In genomic region chr4:72084587-72085011, GRCh38 we compare ENCODE assay signal across 12 cellular contexts. TPM values are rescaled to one million over a fixed set of nuclear protein-coding genes. Genes with fewer than 3 reads are reported as not detected.
DNase-seq lines count a peak whose midpoint lies in the region; ATAC-seq and TF ChIP-seq lines count a peak whose summit lies in the region.
"Had no signal": no experiment of that assay in that cellular context is flagged by ENCODE, and none has a peak within 500 bp of the region (broad histone marks: within the 10 kb centered on the region; RNA-seq: fewer than 3 reads in every experiment).

No MANE protein-coding gene starts in this region.

- no peaks in the 10 kb centered on the region for H3K27me3 ChIP-seq in ovary
- H3K27me3 ChIP-seq: neutrophil had no signal

- intact Hi-C loops in ovary (cut with DNase I) = no loop called here

- 5 to 20% (median 8%) methylated on average over 3 of the region's 3 CpGs for WGBS in ovary, 3 donors

- no peak for TF ChIP-seq CTCF in ovary (IDR thresholded peaks at IDR 0.05)

- TF ChIP-seq POLR2A in ovary (IDR thresholded peaks at IDR 0.05) = no peak

- peak; percentile 61 for DNase-seq in DMS53 (lab: John Stamatoyannopoulos, UW)
- DNase-seq in RPMI7951 (ENCODE audit: low read depth) = peak; percentile 5
- DNase-seq in dedifferentiated amniotic fluid mesenchymal stem cell (ENCODE audit: extremely low spot score) = no peak
- no peak for DNase-seq in ovary
- DNase-seq in HK-2 (ENCODE audit: unreplicated experiment) = no peak
- no peak for DNase-seq in midbrain (lab: John Stamatoyannopoulos, UW)
- DNase-seq: activated CD4-positive, alpha-beta T cell treated with anti-CD3 and anti-CD28 coated beads for 4 hours; activated naive CD4-positive, alpha-beta T cell treated with anti-CD3 and anti-CD28 coated beads, Interleukin-2, amount 50 U/mL, for 16 hours; NCI-H2029 had no signal

- no peak overlapping the region for H3K27ac ChIP-seq in ovary
- H3K27ac ChIP-seq: neutrophil had no signal

- ATAC-seq in GM19372 (IDR thresholded peaks at IDR 0.05; ENCODE audit: low read depth, unreplicated experiment) = peak; percentile 72
- ATAC-seq in HG02884 (IDR thresholded peaks at IDR 0.05; ENCODE audit: unreplicated experiment) = peak; percentile 77

- H3K9me3 ChIP-seq in ovary = no peaks in the 10 kb centered on the region
- H3K9me3 ChIP-seq: neutrophil had no signal

- H3K4me1 ChIP-seq in ovary (ENCODE audit: insufficient read depth) = no peaks in the 10 kb centered on the region

- H3K4me3 ChIP-seq in ovary = no peak overlapping the region

- H3K36me3 ChIP-seq in ovary = no peaks in the 10 kb centered on the region
- H3K36me3 ChIP-seq: neutrophil had no signal

- TF ChIP-seq EP300 in ovary (IDR thresholded peaks at IDR 0.05) = no peak

RNA-seq across cellular contexts. Expression of gene NPFFR2, which starts 52.8 kb away (rescaled TPM):
- total RNA-seq in RPMI7951 (2014; rRNA removed; shearing (Covaris generic)) = 0.10 TPM in 1 of 2 replicates, not detected in the other
- total RNA-seq in ovary = under 1 TPM in 1 of 7 donors, not detected in 6; 0.20 TPM
- not detected for polyA plus RNA-seq in ovary

Comparison
In these comparisons a context has a peak if more than half of its experiments do, and no peak if none do; other contexts are left out.
1. DNase-seq: peak in DMS53 (single experiment) and RPMI7951 (single experiment); none in dedifferentiated amniotic fluid mesenchymal stem cell (single experiment), ovary (0 of 5), HK-2 (single experiment) and midbrain (single experiment).